Comparison of ENCODE assay signal across 14 cellular contexts in genomic region chr13:70380809-70381208, GRCh38.
A peak's percentile ranks its signal among the peaks of the same experiment; 100 is the strongest.
DNase-seq lines count a peak whose midpoint lies in the region; ATAC-seq and TF ChIP-seq lines count a peak whose summit lies in the region.
"Had no signal": no experiment of that assay in that cellular context is flagged by ENCODE, and none has a peak within 500 bp of the region (broad histone marks: within the 10 kb centered on the region; RNA-seq: fewer than 3 reads in every experiment).

No MANE protein-coding gene starts in this region.

- ATAC-seq in GM19328 (IDR thresholded peaks at IDR 0.05; ENCODE audit: unreplicated experiment): no peak
- ATAC-seq: HCT116 had no signal

- TF ChIP-seq CTCF in 22Rv1 (IDR thresholded peaks at IDR 0.05) (no peak), LNCaP clone FGC (IDR thresholded peaks at IDR 0.05; ENCODE audit: control insufficient read depth, extremely low read depth, insufficient read depth) (no peak), VCaP (conservative IDR thresholded peaks at IDR 0.05) (no peak), testis (IDR thresholded peaks at IDR 0.05) (no peak)

- H3K36me3 ChIP-seq in testis (ENCODE audit: low read depth, missing control alignments): no peaks in the 10 kb centered on the region
- H3K36me3 ChIP-seq: BLaER1 treated with 17β-estradiol and CSF1 and Interleukin-3, amounts not matched to agents 10 nM and 100 nM had no signal

- H3K27me3 ChIP-seq in testis: no peaks in the 10 kb centered on the region
- H3K27me3 ChIP-seq: BLaER1 treated with 17β-estradiol and CSF1 and Interleukin-3, amounts not matched to agents 10 nM and 100 nM had no signal

- intact Hi-C loops in testis (cut with DNase I; ENCODE audit: low total_unique reads): no loop called here

- 87 to 88% methylated on average over 2 of the region's 2 CpGs for WGBS in testis, 2 donors

- no peaks in the 10 kb centered on the region for H3K9me3 ChIP-seq in testis

- H3K27ac ChIP-seq in 22Rv1 (peak overlapping the region; percentile 92), VCaP (peak overlapping the region; percentile 82), testis (no peak overlapping the region)
- H3K27ac ChIP-seq: BLaER1 treated with 17β-estradiol and CSF1 and Interleukin-3, amounts not matched to agents 10 nM and 100 nM; GM23248 had no signal

- H3K4me1 ChIP-seq in testis: no peaks in the 10 kb centered on the region
- H3K4me1 ChIP-seq: BLaER1 treated with 17β-estradiol and CSF1 and Interleukin-3, amounts not matched to agents 10 nM and 100 nM had no signal

- no peak overlapping the region for H3K4me3 ChIP-seq in LNCaP clone FGC (ENCODE audit: low read depth, low read length)
- no peak overlapping the region for H3K4me3 ChIP-seq in testis
- H3K4me3 ChIP-seq: BLaER1 treated with 17β-estradiol and CSF1 and Interleukin-3, amounts not matched to agents 10 nM and 100 nM; GM23248 had no signal

- peak; percentile 83 for DNase-seq in LNCaP clone FGC (ENCODE audit: low read depth)
- DNase-seq in renal cortical epithelial cell (ENCODE audit: low read depth): peak; percentile 34
- DNase-seq in midbrain (lab: John Stamatoyannopoulos, UW): no peak
- no peak for DNase-seq in testis
- DNase-seq: ACHN; Calu3; CD4-positive, alpha-beta T cell; DMS 273 treated with DMSO at 0.1 percent for 48 hours; GM23248 had no signal

- no peak for TF ChIP-seq POLR2A in testis (IDR thresholded peaks at IDR 0.05)

Comparison
In these comparisons a context has a peak if more than half of its experiments do, and no peak if none do; other contexts are left out.
1. H3K27ac ChIP-seq: peak in 22Rv1 (single experiment) and VCaP (single experiment); none in testis (0 of 2).
2. DNase-seq: peak in LNCaP clone FGC (single experiment) and renal cortical epithelial cell (single experiment); none in midbrain (single experiment) and testis (single experiment).